In the genomic region with DNA sequence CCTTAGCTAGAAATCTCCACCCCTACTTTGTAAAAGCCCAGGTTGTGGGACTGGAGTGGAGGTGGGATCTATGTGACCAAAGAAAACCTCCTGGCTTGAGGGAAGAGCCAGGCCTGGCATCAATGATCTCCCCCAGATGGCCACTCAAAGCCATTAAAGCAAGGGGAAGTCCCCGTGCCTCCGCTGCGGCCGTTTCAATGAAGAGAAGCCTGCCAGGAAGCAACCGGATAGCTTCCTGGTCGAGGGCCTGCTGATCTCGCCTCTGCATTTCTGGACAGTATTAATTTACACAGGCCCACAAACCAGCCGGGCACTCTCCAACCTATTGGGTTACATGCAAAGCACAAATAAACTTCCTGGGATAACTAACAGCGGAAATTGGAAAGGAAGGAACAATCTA, we compare ENCODE assay signal across 2 cellular contexts.
TF ChIP-seq lines count a peak whose summit lies in the region.

No MANE protein-coding gene starts in this region.

TF ChIP-seq in GM23338, 12 proteins besides CTCF, POLR2A, EP300 and RAD21 (continues in another document):
- TF ChIP-seq REST (IDR thresholded peaks at IDR 0.05; ENCODE audit: unreplicated experiment) = no peak
- TF ChIP-seq EZH2 (IDR thresholded peaks at IDR 0.05; ENCODE audit: low read depth, unreplicated experiment) = no peak
- TF ChIP-seq ZNF331 (CRISPR knock-in tag; IDR thresholded peaks at IDR 0.05; ENCODE audit: low read depth) = no peak
- TF ChIP-seq NANOG (IDR thresholded peaks at IDR 0.05; ENCODE audit: borderline replicate concordance) = no peak
- TF ChIP-seq POLR2AphosphoS5 (IDR thresholded peaks at IDR 0.05; ENCODE audit: low read depth) = no peak
- TF ChIP-seq ZNF114 (CRISPR knock-in tag; IDR thresholded peaks at IDR 0.05) = no peak
- TF ChIP-seq JUNB (IDR thresholded peaks at IDR 0.05; ENCODE audit: unreplicated experiment) = no peak
- TF ChIP-seq ETS1 (IDR thresholded peaks at IDR 0.05) = no peak
- no peak for TF ChIP-seq STAT1 (IDR thresholded peaks at IDR 0.05; ENCODE audit: unreplicated experiment)
- TF ChIP-seq ZNF462 (CRISPR knock-in tag; IDR thresholded peaks at IDR 0.05) = no peak

TF ChIP-seq in HepG2, 621 proteins besides CTCF, POLR2A, EP300 and RAD21:
- TF ChIP-seq, protein P1, sequence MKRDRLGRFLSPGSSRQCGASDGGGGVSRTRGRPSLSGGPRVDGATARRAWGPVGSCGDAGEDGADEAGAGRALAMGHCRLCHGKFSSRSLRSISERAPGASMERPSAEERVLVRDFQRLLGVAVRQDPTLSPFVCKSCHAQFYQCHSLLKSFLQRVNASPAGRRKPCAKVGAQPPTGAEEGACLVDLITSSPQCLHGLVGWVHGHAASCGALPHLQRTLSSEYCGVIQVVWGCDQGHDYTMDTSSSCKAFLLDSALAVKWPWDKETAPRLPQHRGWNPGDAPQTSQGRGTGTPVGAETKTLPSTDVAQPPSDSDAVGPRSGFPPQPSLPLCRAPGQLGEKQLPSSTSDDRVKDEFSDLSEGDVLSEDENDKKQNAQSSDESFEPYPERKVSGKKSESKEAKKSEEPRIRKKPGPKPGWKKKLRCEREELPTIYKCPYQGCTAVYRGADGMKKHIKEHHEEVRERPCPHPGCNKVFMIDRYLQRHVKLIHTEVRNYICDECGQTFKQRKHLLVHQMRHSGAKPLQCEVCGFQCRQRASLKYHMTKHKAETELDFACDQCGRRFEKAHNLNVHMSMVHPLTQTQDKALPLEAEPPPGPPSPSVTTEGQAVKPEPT (CRISPR knock-in tag; IDR thresholded peaks at IDR 0.05; ENCODE audit: low read depth) = no peak
- TF ChIP-seq PAX8 (CRISPR knock-in tag; IDR thresholded peaks at IDR 0.05; ENCODE audit: borderline replicate concordance) = no peak
- no peak for TF ChIP-seq PRDM15 (CRISPR knock-in tag; IDR thresholded peaks at IDR 0.05)
- TF ChIP-seq RFX5 (IDR thresholded peaks at IDR 0.05; ENCODE audit: low read depth, low read length) = no peak
TF ChIP-seq in HepG2: peak in this region for 0.
